Comparison of ENCODE assay signal across 15 cellular contexts in genomic region chr7:157704365-157704764, GRCh38.
DNase-seq lines count a peak whose midpoint lies in the region; ATAC-seq and TF ChIP-seq lines count a peak whose summit lies in the region.
"Had no signal": no experiment of that assay in that cellular context is flagged by ENCODE, and none has a peak within 500 bp of the region (broad histone marks: within the 10 kb centered on the region; RNA-seq: fewer than 3 reads in every experiment).

No MANE protein-coding gene starts in this region.

- no peak overlapping the region for H3K4me3 Mint-ChIP-seq in activated CD4-positive, alpha-beta T cell treated with anti-CD3 and anti-CD28 coated beads, Interleukin-2, amount 10 ng/mL, durations not matched to agents 7 days and 5 days
- H3K4me3 Mint-ChIP-seq: CD4-positive, alpha-beta memory T cell; GM23338; H9 had no signal

- H3K27me3 ChIP-seq in heart right ventricle (peaks cover 0 to 77% (median 51%) of the 10 kb centered on the region in 7 donors), lower lobe of right lung (ENCODE audit: low read depth) (peaks cover 23% of the 10 kb centered on the region), spleen (replicated peaks in 1 of 7) (peaks cover 0 to 92% (median 10%) of the 10 kb centered on the region in 7 donors)

- no peak for TF ChIP-seq POLR2A in spleen (IDR thresholded peaks at IDR 0.05)

- DNase-seq in cardiac septum (ENCODE audit: low spot score) (peak; percentile 38), heart right ventricle (no peak), lower lobe of right lung (peak; percentile 14), spleen (peak; percentile 31)
- DNase-seq in activated CD4-positive, alpha-beta T cell treated with anti-CD3 and anti-CD28 coated beads, Interleukin-2, amount 10 ng/mL, durations not matched to agents 7 days and 5 days = no peak
- DNase-seq: BE2C; CD4-positive, alpha-beta memory T cell; DMS153; DMS79 treated with DMSO at 0.1 percent for 48 hours; EL; H9 had no signal

- H3K4me1 Mint-ChIP-seq in activated CD4-positive, alpha-beta T cell treated with anti-CD3 and anti-CD28 coated beads, Interleukin-2, amount 10 ng/mL, durations not matched to agents 7 days and 5 days = no peaks in the 10 kb centered on the region
- H3K4me1 Mint-ChIP-seq: CD4-positive, alpha-beta memory T cell; GM23338 had no signal

- H3K4me3 ChIP-seq in heart right ventricle = no peak overlapping the region
- H3K4me3 ChIP-seq in lower lobe of right lung = no peak overlapping the region
- no peak overlapping the region for H3K4me3 ChIP-seq in spleen
- H3K4me3 ChIP-seq: A549, GM23338 had no signal

- CTCF ChIA-PET in activated CD4-positive, alpha-beta T cell treated with anti-CD3 and anti-CD28 coated beads, Interleukin-2, amount 10 ng/mL, durations not matched to agents 7 days and 5 days (lab: Charles Lee) = interaction anchor here (1.4 kb wide), 1 partner anchor 11 kb away, joined by 3 read pairs; no protein-coding TSS in a partner anchor

- H3K27ac ChIP-seq in heart right ventricle (no peak overlapping the region), lower lobe of right lung (no peak overlapping the region), spleen (no peak overlapping the region)
- H3K27ac ChIP-seq: A549, C4-2B had no signal

- no peaks in the 10 kb centered on the region for H3K9me3 Mint-ChIP-seq in activated CD4-positive, alpha-beta T cell treated with anti-CD3 and anti-CD28 coated beads, Interleukin-2, amount 10 ng/mL, durations not matched to agents 7 days and 5 days
- H3K9me3 Mint-ChIP-seq: CD4-positive, alpha-beta memory T cell; H9 had no signal

- 73 to 78% methylated on average over 9 of the region's 9 CpGs for WGBS in heart right ventricle, 2 donors
- 77 to 82% (median 79%) methylated on average over 9 of the region's 9 CpGs for WGBS in spleen, 5 donors

- TF ChIP-seq CTCF in heart right ventricle (IDR thresholded peaks at IDR 0.05) (no peak), lower lobe of right lung (IDR thresholded peaks at IDR 0.05) (no peak), spleen (IDR thresholded peaks at IDR 0.05 in 8 of 11, conservative IDR thresholded peaks at IDR 0.05 in 3 of 11) (no peak)

- intact Hi-C loops in cardiac septum (cut with DNase I) = no loop called here
- intact Hi-C loops in heart right ventricle (cut with DNase I) = no loop called here
- intact Hi-C loops in lower lobe of right lung (cut with DNase I) = no loop called here
- intact Hi-C loops in spleen (cut with DNase I; ENCODE audit: low total_unique reads) = no loop called here

- no peak for ATAC-seq in heart right ventricle
- ATAC-seq in lower lobe of right lung = no peak
- ATAC-seq in GM21529 (IDR thresholded peaks at IDR 0.05; ENCODE audit: unreplicated experiment) = no peak
- ATAC-seq: GM23338 had no signal

- H3K36me3 ChIP-seq in heart right ventricle (no peaks in the 10 kb centered on the region), lower lobe of right lung (no peaks in the 10 kb centered on the region), spleen (no peaks in the 10 kb centered on the region)
- H3K36me3 ChIP-seq: BE2C had no signal

- POLR2A ChIA-PET in activated CD4-positive, alpha-beta T cell treated with anti-CD3 and anti-CD28 coated beads, Interleukin-2, amount 10 ng/mL, durations not matched to agents 7 days and 5 days (lab: Charles Lee) = no interaction called here

- H3K4me1 ChIP-seq in heart right ventricle (no peaks in the 10 kb centered on the region), lower lobe of right lung (no peaks in the 10 kb centered on the region), spleen (no peaks in the 10 kb centered on the region)
- H3K4me1 ChIP-seq: A549, BE2C had no signal

- peaks cover 12% of the 10 kb centered on the region for H3K27me3 Mint-ChIP-seq in activated CD4-positive, alpha-beta T cell treated with anti-CD3 and anti-CD28 coated beads, Interleukin-2, amount 10 ng/mL, durations not matched to agents 7 days and 5 days

- no peaks in the 10 kb centered on the region for H3K9me3 ChIP-seq in heart right ventricle
- no peaks in the 10 kb centered on the region for H3K9me3 ChIP-seq in lower lobe of right lung
- H3K9me3 ChIP-seq in spleen = no peaks in the 10 kb centered on the region
- H3K9me3 ChIP-seq: A549, BE2C had no signal

- H3K36me3 Mint-ChIP-seq in activated CD4-positive, alpha-beta T cell treated with anti-CD3 and anti-CD28 coated beads, Interleukin-2, amount 10 ng/mL, durations not matched to agents 7 days and 5 days (ENCODE audit: low read depth) = no peaks in the 10 kb centered on the region
- H3K36me3 Mint-ChIP-seq: CD4-positive, alpha-beta memory T cell had no signal

- H3K27ac Mint-ChIP-seq in activated CD4-positive, alpha-beta T cell treated with anti-CD3 and anti-CD28 coated beads, Interleukin-2, amount 10 ng/mL, durations not matched to agents 7 days and 5 days = no peak overlapping the region
- H3K27ac Mint-ChIP-seq: CD4-positive, alpha-beta memory T cell; GM23338; H9 had no signal

Comparison
In these comparisons a context has a peak if more than half of its experiments do, and no peak if none do; other contexts are left out.
1. DNase-seq: peak in cardiac septum (single experiment), lower lobe of right lung (single experiment) and spleen (single experiment); none in heart right ventricle (0 of 2) and activated CD4-positive, alpha-beta T cell treated with anti-CD3 and anti-CD28 coated beads, Interleukin-2, amount 10 ng/mL, durations not matched to agents 7 days and 5 days (single experiment).